Comparison of ENCODE assay signal across 8 cellular contexts in the genomic region with DNA sequence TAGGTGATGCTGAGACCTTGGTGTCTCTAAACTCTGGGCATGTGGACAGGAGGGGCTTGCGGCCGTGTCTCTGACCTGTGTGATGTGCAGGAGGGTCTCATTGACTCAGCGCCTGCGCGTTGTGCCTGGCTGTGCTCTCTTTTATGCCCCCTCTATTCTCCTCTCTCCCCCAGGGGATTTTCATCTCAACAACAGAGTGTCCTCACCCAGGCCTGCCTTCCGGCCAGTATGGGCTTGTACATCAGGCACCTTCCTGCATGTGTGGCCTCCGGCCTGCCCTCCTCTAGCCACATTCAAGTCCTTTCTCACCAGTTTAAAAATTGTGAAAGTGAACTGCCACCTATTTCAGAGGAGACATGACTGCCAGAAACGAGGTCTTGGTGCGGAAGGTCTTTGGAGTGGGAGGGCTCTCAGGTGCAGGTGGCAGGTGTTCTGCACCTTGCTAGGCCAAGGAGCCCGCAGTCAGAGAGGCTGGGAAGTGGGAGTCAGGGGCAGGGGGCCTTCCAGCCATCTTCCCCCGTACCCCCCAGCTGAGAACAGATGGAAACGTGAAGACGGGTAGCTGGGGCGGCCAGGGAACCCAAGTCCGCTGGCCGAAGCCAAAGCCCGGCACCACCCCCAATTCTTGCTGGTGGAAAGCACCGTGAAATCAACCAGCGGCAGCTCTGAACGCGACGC. TPM values are rescaled to one million over a fixed set of nuclear protein-coding genes. Genes with fewer than 3 reads are reported as not detected.
A peak's percentile ranks its signal among the peaks of the same experiment; 100 is the strongest.
DNase-seq lines count a peak whose midpoint lies in the region; ATAC-seq and TF ChIP-seq lines count a peak whose summit lies in the region.

No MANE protein-coding gene starts in this region.

- H2AFZ ChIP-seq in OCI-LY7 (ENCODE audit: low read length) (peak overlapping the region; percentile 56; the same call in 1 of the 2 replicates), parathyroid adenoma (peak overlapping the region; percentile 84)

- POLR2A ChIA-PET in Caco-2 (lab: Charles Lee): interaction anchor here (1.2 kb wide), 1 partner anchor 11 kb away, joined by 3 read pairs; no protein-coding TSS in a partner anchor
- POLR2A ChIA-PET in OCI-LY7 (lab: Charles Lee): interaction anchor here (0.9 to 1.9 kb wide), 4 partner anchors 9 to 23 kb away, joined by 3 to 7 read pairs (median 4); partner anchors contain the start of gene ZDHHC4

- H3K4me1 ChIP-seq in Caco-2: peaks cover 4% of the 10 kb centered on the region; the same call in 1 of the 2 replicates
- H3K4me1 ChIP-seq in OCI-LY7 (ENCODE audit: insufficient read depth, low read length, poor library complexity, severe bottlenecking): peaks cover 26% of the 10 kb centered on the region
- H3K4me1 ChIP-seq in endocrine pancreas (ENCODE audit: control insufficient read depth, insufficient read depth, low read length): no peaks in the 10 kb centered on the region
- peaks cover 3% of the 10 kb centered on the region for H3K4me1 ChIP-seq in parathyroid adenoma

- H3K4me2 ChIP-seq in OCI-LY7 (ENCODE audit: low read length) (peak overlapping the region; percentile 86), parathyroid adenoma (ENCODE audit: low read length) (peak overlapping the region; percentile 66)

- H3K4me3 Mint-ChIP-seq in Caco-2 (ENCODE audit: unreplicated experiment): peak overlapping the region; percentile 77

- peak overlapping the region; percentile 40 for H3K27ac Mint-ChIP-seq in Caco-2 (ENCODE audit: unreplicated experiment)

- no peak for TF ChIP-seq CTCF in Caco-2 (IDR thresholded peaks at IDR 0.05; ENCODE audit: insufficient read depth in 1 of 2, low read depth in 1 of 2, low read length in 1 of 2, severe bottlenecking in 1 of 2, unreplicated experiment in 1 of 2)
- TF ChIP-seq CTCF in OCI-LY7 (conservative IDR thresholded peaks at IDR 0.05; ENCODE audit: low read length): no peak; the same call in 1 of the 2 replicates
- TF ChIP-seq CTCF in parathyroid adenoma (IDR thresholded peaks at IDR 0.05): no peak
- no peak for TF ChIP-seq CTCF in lower leg skin (IDR thresholded peaks at IDR 0.05)

- H3K27ac ChIP-seq in OCI-LY7 (ENCODE audit: low read depth, low read length, poor library complexity, severe bottlenecking) (peak overlapping the region; percentile 72), parathyroid adenoma (peak overlapping the region; percentile 9)

- no peaks in the 10 kb centered on the region for H4K20me1 ChIP-seq in OCI-LY7 (ENCODE audit: insufficient read depth, low read length)

- no peaks in the 10 kb centered on the region for H3K9me3 Mint-ChIP-seq in Caco-2 (ENCODE audit: unreplicated experiment)

- H3K4me3 ChIP-seq in Caco-2 (ENCODE audit: low read depth, low read length) (peak overlapping the region; percentile 28), OCI-LY7 (ENCODE audit: low read depth, low read length, poor library complexity, severe bottlenecking) (peak overlapping the region; percentile 84), endocrine pancreas (ENCODE audit: control insufficient read depth, insufficient read depth, low read length) (no peak overlapping the region), parathyroid adenoma (ENCODE audit: low read depth, low read length) (peak overlapping the region; percentile 25), lower leg skin (ENCODE audit: low read depth, poor library complexity, severe bottlenecking) (no peak overlapping the region)

- DNase-seq in Caco-2: no peak
- DNase-seq in OCI-LY7 (ENCODE audit: low spot score): peak; percentile 25
- no peak for DNase-seq in lower leg skin (ENCODE audit: low spot score in 2 of 2)
- no peak for DNase-seq in SW480 (ENCODE audit: low spot score)
- DNase-seq in RKO (ENCODE audit: low spot score): no peak

- no TSS peak for BruUV-seq in Caco-2 (replicated peaks; lab: Mats Ljungman, UMichigan)
- no TSS peak for BruUV-seq in OCI-LY7 (replicated peaks; lab: Mats Ljungman, UMichigan)

- TF ChIP-seq POLR2A in lower leg skin (IDR thresholded peaks at IDR 0.05): no peak

- H3K79me2 ChIP-seq in OCI-LY7 (ENCODE audit: insufficient read depth, low read depth, low read length) (peaks cover 13% of the 10 kb centered on the region), parathyroid adenoma (peaks cover 3% of the 10 kb centered on the region)

- CTCF ChIA-PET in Caco-2 (lab: Charles Lee): interaction anchor here (0.6 to 2.9 kb wide), 5 partner anchors 12 to 73 kb away, joined by 3 to 18 read pairs (median 3); partner anchors contain the start of gene ZDHHC4
- CTCF ChIA-PET in OCI-LY7 (lab: Charles Lee; ENCODE audit: unreplicated experiment): interaction anchor here (0.8 kb wide), 1 partner anchor 9 kb away, joined by 3 read pairs; no protein-coding TSS in a partner anchor

- no peaks in the 10 kb centered on the region for H3K27me3 ChIP-seq in Caco-2 (replicated peaks; ENCODE audit: control insufficient read depth, insufficient read depth, low read length)
- H3K27me3 ChIP-seq in endocrine pancreas (ENCODE audit: control insufficient read depth, insufficient read depth, low read length): no peaks in the 10 kb centered on the region
- H3K27me3 ChIP-seq in parathyroid adenoma (ENCODE audit: control insufficient read depth, insufficient read depth, low read length): no peaks in the 10 kb centered on the region

- H3K4me1 Mint-ChIP-seq in Caco-2 (ENCODE audit: low read depth, unreplicated experiment): no peaks in the 10 kb centered on the region

- H3K9ac ChIP-seq in endocrine pancreas (ENCODE audit: control insufficient read depth, insufficient read depth, low read length) (peak overlapping the region; percentile 39), parathyroid adenoma (no peak overlapping the region)

- ATAC-seq in GM19467 (IDR thresholded peaks at IDR 0.05; ENCODE audit: unreplicated experiment): no peak

- no peaks in the 10 kb centered on the region for H3K27me3 Mint-ChIP-seq in Caco-2 (ENCODE audit: insufficient read depth, unreplicated experiment)

- H3K36me3 ChIP-seq in Caco-2 (ENCODE audit: control insufficient read depth, insufficient read depth, low read length): no peaks in the 10 kb centered on the region; the same call in none of the 2 replicates
- H3K36me3 ChIP-seq in OCI-LY7 (ENCODE audit: insufficient read depth, low read length): peaks cover 79% of the 10 kb centered on the region
- no peaks in the 10 kb centered on the region for H3K36me3 ChIP-seq in endocrine pancreas (ENCODE audit: control insufficient read depth, insufficient read depth, low read length)
- no peaks in the 10 kb centered on the region for H3K36me3 ChIP-seq in parathyroid adenoma (ENCODE audit: control insufficient read depth, insufficient read depth, low read length)

- H3K36me3 Mint-ChIP-seq in Caco-2 (ENCODE audit: insufficient read depth, unreplicated experiment): peaks cover 73% of the 10 kb centered on the region

- H3K9me2 ChIP-seq in OCI-LY7 (ENCODE audit: insufficient read depth, low read length): no peaks in the 10 kb centered on the region

- intact Hi-C loops in Caco-2 (cut with micrococcal nuclease; ENCODE audit: unreplicated experiment): loop anchor here (5.0 kb wide), 1 partner anchor 268 kb away; no protein-coding TSS in a partner anchor
- intact Hi-C loops in OCI-LY7 (cut with micrococcal nuclease; ENCODE audit: unreplicated experiment): no loop called here
- intact Hi-C loops in lower leg skin (cut with DNase I; ENCODE audit: low total_unique reads): loop anchor here (2.0 kb wide), 1 partner anchor 52 kb away; no protein-coding TSS in a partner anchor

- WGBS in lower leg skin, 2 donors: 46 to 47% methylated on average over 20 to 21 of the region's 22 CpGs

- H3K9me3 ChIP-seq in Caco-2 (no peaks in the 10 kb centered on the region), OCI-LY7 (ENCODE audit: low read length) (no peaks in the 10 kb centered on the region), endocrine pancreas (ENCODE audit: control insufficient read depth, low read length) (no peaks in the 10 kb centered on the region), parathyroid adenoma (ENCODE audit: control insufficient read depth, low read length) (no peaks in the 10 kb centered on the region)

RNA-seq across cellular contexts. Expression of gene INTS15, which starts 0.5 kb away (rescaled TPM):
- total RNA-seq in Caco-2 (2022) (24.7 and 29.6 TPM in 2 replicates), OCI-LY7 (2022) (38.8 and 40.9 TPM in 2 replicates), lower leg skin (10 to 100 TPM; 21.3 to 34.5 (median 29.7) TPM)
- 27.2 and 33.0 TPM in 2 replicates for total RNA-seq in OCI-LY7 (2014; rRNA removed; shearing (Covaris generic))

RNA-seq across cellular contexts. Expression of gene ZDHHC4, which starts 12.0 kb away (rescaled TPM):
- total RNA-seq in Caco-2 (2022) (69.9 and 78.9 TPM in 2 replicates), OCI-LY7 (2022) (92.7 and 110 TPM in 2 replicates), lower leg skin (10 to 100 TPM; 18.4 to 30.7 (median 23.3) TPM)
- 60.7 and 76.4 TPM in 2 replicates for total RNA-seq in OCI-LY7 (2014; rRNA removed; shearing (Covaris generic))

RNA-seq across cellular contexts. Expression of gene ZNF853, which starts 26.1 kb away (rescaled TPM):
- total RNA-seq in Caco-2 (2022) (10.1 and 12.3 TPM in 2 replicates), OCI-LY7 (2022) (0.48 and 0.55 TPM in 2 replicates), lower leg skin (1 to 10 TPM; 4.6 to 7.7 (median 5.9) TPM)
- total RNA-seq in OCI-LY7 (2014; rRNA removed; shearing (Covaris generic)): 0.60 and 0.77 TPM in 2 replicates

RNA-seq across cellular contexts. Expression of gene GRID2IP, which starts 38.0 kb away (rescaled TPM):
- total RNA-seq in Caco-2 (2022): 0.65 and 0.95 TPM in 2 replicates
- 0.16 and 0.23 TPM in 2 replicates for total RNA-seq in OCI-LY7 (2014; rRNA removed; shearing (Covaris generic))
- 0.32 and 0.41 TPM in 2 replicates for total RNA-seq in OCI-LY7 (2022)
- total RNA-seq in lower leg skin: 1 to 10 TPM in 1 of 4 donors, under 1 TPM in 3; 0.49 to 2.2 (median 0.64) TPM

RNA-seq across cellular contexts. Expression of gene ZNF316, which starts 47.8 kb away (rescaled TPM):
- total RNA-seq in Caco-2 (2022) (34.1 and 34.3 TPM in 2 replicates), OCI-LY7 (2022) (34.2 and 37.5 TPM in 2 replicates), lower leg skin (10 to 100 TPM; 30.6 to 63.6 (median 35.6) TPM)
- 17.1 and 18.1 TPM in 2 replicates for total RNA-seq in OCI-LY7 (2014; rRNA removed; shearing (Covaris generic))

Comparison
In these comparisons a context has a peak if more than half of its experiments do, and no peak if none do; other contexts are left out.
1. H3K4me3 ChIP-seq: peak in Caco-2 (single experiment), OCI-LY7 (single experiment) and parathyroid adenoma (single experiment); none in endocrine pancreas (single experiment) and lower leg skin (single experiment).